1 cellular context compared by ENCODE assay signal in genomic region chr2:37925063-37925897, GRCh38.
TF ChIP-seq lines count a peak whose summit lies in the region.

TSS of gene RMDN2 (plus strand) at chr2:37925287. CDS start at chr2:37929278, 3,991 bp downstream.

TF ChIP-seq in IMR-90, 13 proteins besides CTCF, POLR2A, EP300 and RAD21:
- TF ChIP-seq CEBPB (IDR thresholded peaks at IDR 0.05; ENCODE audit: low read depth, low read length) (peak; percentile 66), MAZ (IDR thresholded peaks at IDR 0.05; ENCODE audit: borderline replicate concordance, low read depth, low read length) (peak; percentile 86; the same call in 1 of the 2 replicates), CHD1 (IDR thresholded peaks at IDR 0.05; ENCODE audit: low read depth, low read length) (no peak), MXI1 (IDR thresholded peaks at IDR 0.05; ENCODE audit: borderline replicate concordance, low read depth, low read length) (0 out of 2 replicates have a peak, but pooled peaks have one; percentile 5), RCOR1 (IDR thresholded peaks at IDR 0.05; ENCODE audit: insufficient replicate concordance, low read length) (no peak), FOS (IDR thresholded peaks at IDR 0.05; ENCODE audit: low read depth, low read length) (no peak), RFX5 (IDR thresholded peaks at IDR 0.05; ENCODE audit: low read depth, low read length) (no peak), MAFK (IDR thresholded peaks at IDR 0.05; ENCODE audit: low read depth, low read length) (no peak), USF2 (IDR thresholded peaks at IDR 0.05; ENCODE audit: low read depth, low read length) (no peak), ELK1 (IDR thresholded peaks at IDR 0.05; ENCODE audit: borderline replicate concordance, low read depth, low read length) (no peak), BHLHE40 (IDR thresholded peaks at IDR 0.05; ENCODE audit: low read depth, low read length) (no peak), NFE2L2 (IDR thresholded peaks at IDR 0.05; ENCODE audit: low read depth, low read length) (no peak), SMC3 (IDR thresholded peaks at IDR 0.05; ENCODE audit: low read depth, low read length) (no peak)
